11 cellular contexts compared by ENCODE assay signal in genomic region chr9:2023042-2023441, GRCh38. TPM values are rescaled to one million over a fixed set of nuclear protein-coding genes. Genes with fewer than 3 reads are reported as not detected.
DNase-seq lines count a peak whose midpoint lies in the region; ATAC-seq, FAIRE-seq and TF ChIP-seq lines count a peak whose summit lies in the region.
"Had no signal": no experiment of that assay in that cellular context is flagged by ENCODE, and none has a peak within 500 bp of the region (broad histone marks: within the 10 kb centered on the region; RNA-seq: fewer than 3 reads in every experiment).

No MANE protein-coding gene starts in this region.

- H3K4me1 Mint-ChIP-seq in T-helper 1 cell treated with Interleukin-12 subunit alpha and Interleukin-12 subunit beta and Interleukin-4 antibody, amounts not matched to agents 30 μg/mL and 1 μg/mL, for 36 hours (ENCODE audit: low read depth): peaks cover 90% of the 10 kb centered on the region
- H3K4me1 Mint-ChIP-seq in activated CD4-positive, alpha-beta memory T cell treated with anti-CD3 and anti-CD28 coated beads for 36 hours (ENCODE audit: low read depth): peaks cover 93% of the 10 kb centered on the region

- H3K9me3 Mint-ChIP-seq in T-helper 1 cell treated with Interleukin-12 subunit alpha and Interleukin-12 subunit beta and Interleukin-4 antibody, amounts not matched to agents 30 μg/mL and 1 μg/mL, for 36 hours: no peaks in the 10 kb centered on the region
- no peaks in the 10 kb centered on the region for H3K9me3 Mint-ChIP-seq in activated CD4-positive, alpha-beta memory T cell treated with anti-CD3 and anti-CD28 coated beads for 36 hours

- intact Hi-C loops in activated CD4-positive, alpha-beta memory T cell treated with anti-CD3 and anti-CD28 coated beads for 36 hours (cut with micrococcal nuclease): loop anchor here (1.0 to 2.0 kb wide), 5 partner anchors 8 to 146 kb away; partner anchors contain the start of gene SMARCA2
- intact Hi-C loops in left ventricle myocardium superior (cut with micrococcal nuclease) (no loop called here), stomach (cut with DNase I; ENCODE audit: low total_unique reads) (no loop called here)

- peaks cover 23% of the 10 kb centered on the region for H3K36me3 Mint-ChIP-seq in T-helper 1 cell treated with Interleukin-12 subunit alpha and Interleukin-12 subunit beta and Interleukin-4 antibody, amounts not matched to agents 30 μg/mL and 1 μg/mL, for 36 hours (ENCODE audit: low read depth)
- H3K36me3 Mint-ChIP-seq in activated CD4-positive, alpha-beta memory T cell treated with anti-CD3 and anti-CD28 coated beads for 36 hours: peaks cover 2% of the 10 kb centered on the region

- TF ChIP-seq POLR2A in stomach (IDR thresholded peaks at IDR 0.05): no peak

- CTCF ChIA-PET in activated CD4-positive, alpha-beta memory T cell treated with anti-CD3 and anti-CD28 coated beads for 36 hours (lab: Charles Lee): interaction anchor here (0.6 to 1.4 kb wide), 2 partner anchors 31 to 143 kb away, joined by 3 to 5 read pairs; no protein-coding TSS in a partner anchor

- H3K36me3 ChIP-seq in stomach: no peaks in the 10 kb centered on the region
- H3K36me3 ChIP-seq: SJSA1 had no signal

- H3K27me3 ChIP-seq in stomach: no peaks in the 10 kb centered on the region
- H3K27me3 ChIP-seq: SJSA1 had no signal

- 47 to 64% (median 52%) methylated on average over 3 of the region's 3 CpGs for WGBS in stomach, 5 donors

- H3K4me3 ChIP-seq in stomach: no peak overlapping the region
- H3K4me3 ChIP-seq: SJSA1 had no signal

- no peaks in the 10 kb centered on the region for H3K27me3 Mint-ChIP-seq in T-helper 1 cell treated with Interleukin-12 subunit alpha and Interleukin-12 subunit beta and Interleukin-4 antibody, amounts not matched to agents 30 μg/mL and 1 μg/mL, for 36 hours (ENCODE audit: low read depth)
- H3K27me3 Mint-ChIP-seq in activated CD4-positive, alpha-beta memory T cell treated with anti-CD3 and anti-CD28 coated beads for 36 hours: no peaks in the 10 kb centered on the region

- H3K4me3 Mint-ChIP-seq in T-helper 1 cell treated with Interleukin-12 subunit alpha and Interleukin-12 subunit beta and Interleukin-4 antibody, amounts not matched to agents 30 μg/mL and 1 μg/mL, for 36 hours: peak overlapping the region; percentile 55
- H3K4me3 Mint-ChIP-seq in activated CD4-positive, alpha-beta memory T cell treated with anti-CD3 and anti-CD28 coated beads for 36 hours: peak overlapping the region; percentile 36

- no peak for TF ChIP-seq EP300 in stomach (IDR thresholded peaks at IDR 0.05)

- ATAC-seq in left ventricle myocardium superior: peak; percentile 66

- no peak for TF ChIP-seq CTCF in stomach (IDR thresholded peaks at IDR 0.05)

- FAIRE-seq in RCC 7860 (lab: Jason Lieb, UNC): no peak
- FAIRE-seq: A204.1 had no signal

- POLR2A ChIA-PET in activated CD4-positive, alpha-beta memory T cell treated with anti-CD3 and anti-CD28 coated beads for 36 hours (lab: Charles Lee): interaction anchor here (1.3 to 3.2 kb wide), 2 partner anchors 31 to 147 kb away, joined by 3 to 33 read pairs; no protein-coding TSS in a partner anchor

- no peaks in the 10 kb centered on the region for H3K9me3 ChIP-seq in stomach
- H3K9me3 ChIP-seq: SJSA1 had no signal

- H3K27ac ChIP-seq in stomach: peak overlapping the region in 4 of 5 donors; percentile 14 to 54 (median 34)
- H3K27ac ChIP-seq: SJSA1 had no signal

- DNase-seq in T-helper 1 cell (no peak), left ventricle myocardium superior (peak; percentile 35), stomach (no peak), RCC 7860 (ENCODE audit: low spot score) (no peak), T1000 (lab: John Stamatoyannopoulos, UW) (no peak), cerebellar cortex (ENCODE audit: low spot score) (no peak)
- no peak for DNase-seq in activated CD4-positive, alpha-beta memory T cell treated with anti-CD3 and anti-CD28 coated beads for 36 hours
- DNase-seq: activated CD8-positive, alpha-beta memory T cell treated with anti-CD3 and anti-CD28 coated beads, Interleukin-2, amount 50 U/mL, for 4 hours had no signal

- H3K4me1 ChIP-seq in stomach: peaks cover 43 to 100% (median 78%) of the 10 kb centered on the region in 4 donors
- H3K4me1 ChIP-seq: SJSA1 had no signal

- peak overlapping the region; percentile 85 for H3K27ac Mint-ChIP-seq in T-helper 1 cell treated with Interleukin-12 subunit alpha and Interleukin-12 subunit beta and Interleukin-4 antibody, amounts not matched to agents 30 μg/mL and 1 μg/mL, for 36 hours
- peak overlapping the region; percentile 86 for H3K27ac Mint-ChIP-seq in activated CD4-positive, alpha-beta memory T cell treated with anti-CD3 and anti-CD28 coated beads for 36 hours

RNA-seq across cellular contexts. Expression of gene SMARCA2, which starts 7.9 kb away (rescaled TPM):
- total RNA-seq in activated CD4-positive, alpha-beta memory T cell treated with anti-CD3 and anti-CD28 coated beads for 36 hours: 100 to 1,000 TPM in 1 of 2 experiments, 10 to 100 TPM in 1; 95.1 to 100 TPM
- total RNA-seq in left ventricle myocardium superior (111 TPM), stomach (100 to 1,000 TPM in 3 of 5 donors, 10 to 100 TPM in 2; 67.2 to 242 (median 109) TPM)
- 10 to 100 TPM; 20.5 to 44.4 (median 30.0) TPM for polyA plus RNA-seq in stomach
